Comparison of ENCODE assay signal across 22 cellular contexts in the genomic region with DNA sequence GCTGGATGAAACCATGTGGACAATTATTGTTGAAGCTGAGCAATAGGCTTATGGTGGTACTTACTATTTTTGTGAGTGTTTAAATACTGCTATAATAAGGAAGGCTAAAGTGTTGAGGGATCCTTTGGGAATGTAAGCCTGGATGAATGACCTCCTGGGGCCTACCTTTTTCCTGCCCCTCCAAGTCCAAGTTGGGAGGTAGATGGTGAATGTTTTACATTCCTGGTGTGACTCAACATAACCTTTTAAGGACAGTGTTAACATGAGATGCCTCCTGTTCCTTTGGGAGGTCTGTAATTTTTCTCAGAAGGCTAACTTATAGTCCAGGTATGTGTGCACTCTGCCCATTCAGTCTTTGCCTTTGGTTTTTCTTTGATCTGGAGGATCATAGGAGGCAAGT.
DNase-seq lines count a peak whose midpoint lies in the region; ATAC-seq and TF ChIP-seq lines count a peak whose summit lies in the region.
"Had no signal": no experiment of that assay in that cellular context is flagged by ENCODE, and none has a peak within 500 bp of the region (broad histone marks: within the 10 kb centered on the region; RNA-seq: fewer than 3 reads in every experiment).

No MANE protein-coding gene starts in this region.

- H3K27me3 ChIP-seq in H9 (ENCODE audit: insufficient read depth, low read length) (no peaks in the 10 kb centered on the region), endodermal cell (ENCODE audit: control insufficient read depth, insufficient read depth, low read length, poor library complexity, severe bottlenecking) (no peaks in the 10 kb centered on the region), trophoblast cell (ENCODE audit: insufficient read depth, low read length) (no peaks in the 10 kb centered on the region)
- H3K27me3 ChIP-seq: BLaER1 had no signal

- no peak overlapping the region for H4K5ac ChIP-seq in H9 (ENCODE audit: insufficient read length, low read depth, low read length)

- H3K9me3 ChIP-seq in H9 (ENCODE audit: control insufficient read depth, low read depth, low read length) (no peaks in the 10 kb centered on the region), endodermal cell (ENCODE audit: control insufficient read depth, low read length) (no peaks in the 10 kb centered on the region), trophoblast cell (ENCODE audit: insufficient read depth, low read depth, low read length) (no peaks in the 10 kb centered on the region)
- H3K9me3 ChIP-seq: BLaER1 had no signal

- H3K18ac ChIP-seq in H9 (ENCODE audit: insufficient read length, low read depth, low read length), result no peak overlapping the region
- H3K18ac ChIP-seq in trophoblast cell (ENCODE audit: low read length), result no peak overlapping the region

- H3K23me2 ChIP-seq in H9 (ENCODE audit: insufficient read length, low read depth, low read length, poor library complexity, severe bottlenecking), result no peaks in the 10 kb centered on the region

- no peak overlapping the region for H2BK5ac ChIP-seq in H9 (ENCODE audit: insufficient read length, low read length)
- H2BK5ac ChIP-seq in trophoblast cell (ENCODE audit: low read depth, low read length, poor library complexity), result no peak overlapping the region

- DNase-seq in H9 (peak; percentile 31), endodermal cell (peak; percentile 54), iPS-NIHi11 (ENCODE audit: low spot score) (peak; percentile 26), trophoblast cell (no peak), SIG-M5 (lab: John Stamatoyannopoulos, UW) (no peak)
- no peak for DNase-seq in effector CD4-positive, alpha-beta T cell
- DNase-seq: CD4-positive, alpha-beta T cell; HCEC 1CT; MM.1S; NCI-H1694; NCI-H2029 treated with DMSO at 0.1 percent for 48 hours; NCI-H446 treated with DMSO at 0.1 percent for 48 hours; NCI-H526; NCI-H82; NK-92 treated with Interleukin-12 subunit alpha and Interleukin-12 subunit beta, amount 100 ng/mL, for 24 hours; RPMI8226; SHP77 treated with DMSO at 0.1 percent for 48 hours had no signal

- H3K79me2 ChIP-seq in H9 (ENCODE audit: insufficient read depth, low read length) (no peaks in the 10 kb centered on the region), trophoblast cell (ENCODE audit: control insufficient read depth, insufficient read depth, low read length, poor library complexity) (no peaks in the 10 kb centered on the region)

- H4K12ac ChIP-seq in trophoblast cell (ENCODE audit: low read depth, low read length), result no peak overlapping the region

- H3K14ac ChIP-seq in H9 (ENCODE audit: insufficient read depth, low read length) (no peak overlapping the region), trophoblast cell (ENCODE audit: low read length) (no peak overlapping the region)

- no peak overlapping the region for H3K4me2 ChIP-seq in H9 (ENCODE audit: insufficient read depth, insufficient read length, low read length)
- peak overlapping the region; percentile 4 for H3K4me2 ChIP-seq in trophoblast cell (ENCODE audit: low read length)
- H3K4me2 ChIP-seq: BLaER1, KMS-11 had no signal

- no peak overlapping the region for H2BK15ac ChIP-seq in H9 (ENCODE audit: low read depth, low read length)

- H3K27me3 Mint-ChIP-seq in H9 (ENCODE audit: low read depth) (no peaks in the 10 kb centered on the region), endodermal cell (ENCODE audit: insufficient read depth) (no peaks in the 10 kb centered on the region)

- H3K23ac ChIP-seq in H9 (ENCODE audit: insufficient read length, low read depth, low read length) (no peak overlapping the region), trophoblast cell (ENCODE audit: low read length) (no peak overlapping the region)

- H3K4me3 Mint-ChIP-seq in H9 (no peak overlapping the region), endodermal cell (no peak overlapping the region)
- H3K4me3 Mint-ChIP-seq: CD4-positive, alpha-beta T cell; IgD-negative memory B cell had no signal

- H2BK20ac ChIP-seq in H9 (ENCODE audit: low read depth, low read length, poor library complexity, severe bottlenecking), result no peak overlapping the region

- H3K36me3 Mint-ChIP-seq in H9 (ENCODE audit: insufficient read depth in 1 of 3, low read depth in 3 of 3) (no peaks in the 10 kb centered on the region), endodermal cell (ENCODE audit: low read depth) (no peaks in the 10 kb centered on the region)
- H3K36me3 Mint-ChIP-seq: IgD-negative memory B cell had no signal

- H4K91ac ChIP-seq in H9 (ENCODE audit: insufficient read length, low read depth, low read length), result no peak overlapping the region
- no peak overlapping the region for H4K91ac ChIP-seq in trophoblast cell (ENCODE audit: low read depth, low read length)

- no peaks in the 10 kb centered on the region for H3K9me3 Mint-ChIP-seq in H9
- no peaks in the 10 kb centered on the region for H3K9me3 Mint-ChIP-seq in endodermal cell
- H3K9me3 Mint-ChIP-seq: CD4-positive, alpha-beta T cell; IgD-negative memory B cell had no signal

- 0 out of 7 replicates have a peak overlapping the region, but pooled peaks of 1 of the 3 experiments have one; percentile 53 for H3K27ac Mint-ChIP-seq in H9
- no peak overlapping the region for H3K27ac Mint-ChIP-seq in endodermal cell
- H3K27ac Mint-ChIP-seq: CD4-positive, alpha-beta T cell; IgD-negative memory B cell had no signal

- H3K36me3 ChIP-seq in endodermal cell (ENCODE audit: control insufficient read depth, insufficient read depth, low read length) (no peaks in the 10 kb centered on the region), trophoblast cell (ENCODE audit: control insufficient read depth in 1 of 2, insufficient read depth in 2 of 2, low read length in 2 of 2) (no peaks in the 10 kb centered on the region)
- H3K36me3 ChIP-seq: BLaER1 had no signal

- ATAC-seq in GM21526 (IDR thresholded peaks at IDR 0.05; ENCODE audit: low FRiP score, unreplicated experiment), result no peak

- H2BK120ac ChIP-seq in H9 (ENCODE audit: low read depth, low read length, poor library complexity, severe bottlenecking) (no peak overlapping the region), trophoblast cell (ENCODE audit: insufficient read depth, low read length, poor library complexity) (no peak overlapping the region)

- TF ChIP-seq CTCF in H9 (conservative IDR thresholded peaks at IDR 0.05), result no peak
- no peak for TF ChIP-seq CTCF in endodermal cell (conservative IDR thresholded peaks at IDR 0.05)

- H3K79me1 ChIP-seq in H9 (ENCODE audit: insufficient read depth, low read depth, low read length, poor library complexity, severe bottlenecking) (no peaks in the 10 kb centered on the region), trophoblast cell (ENCODE audit: low read length) (peaks cover 6% of the 10 kb centered on the region)

- no peak overlapping the region for H3K4ac ChIP-seq in H9 (ENCODE audit: low read depth, low read length)
- no peak overlapping the region for H3K4ac ChIP-seq in trophoblast cell (ENCODE audit: low read depth, low read length)

- H3K4me1 Mint-ChIP-seq in H9 (peaks cover 26 to 30% of the 10 kb centered on the region in 2 experiments), endodermal cell (no peaks in the 10 kb centered on the region)
- H3K4me1 Mint-ChIP-seq: IgD-negative memory B cell had no signal

- H2BK12ac ChIP-seq in H9 (ENCODE audit: insufficient read length, low read depth, low read length), result no peak overlapping the region
- no peak overlapping the region for H2BK12ac ChIP-seq in trophoblast cell (ENCODE audit: low read length)

- peak overlapping the region; percentile 10 for H3T11ph ChIP-seq in H9 (ENCODE audit: low read length)

- H4K8ac ChIP-seq in H9 (replicated peaks; ENCODE audit: insufficient read length, low read depth, low read length), result no peak overlapping the region
- no peak overlapping the region for H4K8ac ChIP-seq in trophoblast cell (ENCODE audit: low read depth, low read length)

- H3K27ac ChIP-seq in H9 (ENCODE audit: insufficient read length, low read depth, low read length) (no peak overlapping the region), endodermal cell (ENCODE audit: low read depth, low read length) (no peak overlapping the region), trophoblast cell (ENCODE audit: low read depth, low read length) (no peak overlapping the region)
- H3K27ac ChIP-seq: BLaER1, KMS-11, SK-N-MC had no signal

- H4K20me1 ChIP-seq in H9 (ENCODE audit: control insufficient read depth, insufficient read depth, insufficient read length), result no peaks in the 10 kb centered on the region
- H4K20me1 ChIP-seq: BLaER1 had no signal

- no peak overlapping the region for H2AK5ac ChIP-seq in H9 (ENCODE audit: insufficient read length, low read length)
- no peak overlapping the region for H2AK5ac ChIP-seq in trophoblast cell (ENCODE audit: low read length)

- H3K4me1 ChIP-seq in H9 (ENCODE audit: insufficient read depth, low read length), result peaks cover 8% of the 10 kb centered on the region; the same call in 1 of the 2 replicates
- H3K4me1 ChIP-seq in endodermal cell (ENCODE audit: control insufficient read depth, insufficient read depth, low read length), result peaks cover 11% of the 10 kb centered on the region
- peaks cover 4% of the 10 kb centered on the region in 2 experiments for H3K4me1 ChIP-seq in trophoblast cell (ENCODE audit: control insufficient read depth in 1 of 2, insufficient read depth in 2 of 2, low read length in 2 of 2)
- H3K4me1 ChIP-seq: BLaER1 had no signal

- H3K4me3 ChIP-seq in endodermal cell (ENCODE audit: low read length) (no peak overlapping the region), trophoblast cell (ENCODE audit: low read depth, low read length) (no peak overlapping the region)
- H3K4me3 ChIP-seq: BLaER1, SK-N-MC had no signal

- no peak overlapping the region for H2AFZ ChIP-seq in H9 (ENCODE audit: low read length)
- no peak overlapping the region for H2AFZ ChIP-seq in trophoblast cell (ENCODE audit: insufficient read depth, low read length, poor library complexity)

- no peak overlapping the region for H3K9ac ChIP-seq in H9 (ENCODE audit: extremely low read depth, insufficient read length, low read length)
- H3K9ac ChIP-seq in endodermal cell (ENCODE audit: extremely low read depth, low read length, poor library complexity, severe bottlenecking), result no peak overlapping the region
- no peak overlapping the region for H3K9ac ChIP-seq in trophoblast cell (ENCODE audit: low read length)
- H3K9ac ChIP-seq: BLaER1, KMS-11 had no signal

- no peak overlapping the region for H3K56ac ChIP-seq in H9 (ENCODE audit: insufficient read length, low read depth, low read length)

Comparison
In these comparisons a context has a peak if more than half of its experiments do, and no peak if none do; other contexts are left out.
1. DNase-seq: peak in H9 (single experiment), endodermal cell (single experiment) and iPS-NIHi11 (single experiment); none in trophoblast cell (0 of 2), effector CD4-positive, alpha-beta T cell (single experiment) and SIG-M5 (single experiment).